12 cellular contexts compared by ENCODE assay signal in the genomic region with DNA sequence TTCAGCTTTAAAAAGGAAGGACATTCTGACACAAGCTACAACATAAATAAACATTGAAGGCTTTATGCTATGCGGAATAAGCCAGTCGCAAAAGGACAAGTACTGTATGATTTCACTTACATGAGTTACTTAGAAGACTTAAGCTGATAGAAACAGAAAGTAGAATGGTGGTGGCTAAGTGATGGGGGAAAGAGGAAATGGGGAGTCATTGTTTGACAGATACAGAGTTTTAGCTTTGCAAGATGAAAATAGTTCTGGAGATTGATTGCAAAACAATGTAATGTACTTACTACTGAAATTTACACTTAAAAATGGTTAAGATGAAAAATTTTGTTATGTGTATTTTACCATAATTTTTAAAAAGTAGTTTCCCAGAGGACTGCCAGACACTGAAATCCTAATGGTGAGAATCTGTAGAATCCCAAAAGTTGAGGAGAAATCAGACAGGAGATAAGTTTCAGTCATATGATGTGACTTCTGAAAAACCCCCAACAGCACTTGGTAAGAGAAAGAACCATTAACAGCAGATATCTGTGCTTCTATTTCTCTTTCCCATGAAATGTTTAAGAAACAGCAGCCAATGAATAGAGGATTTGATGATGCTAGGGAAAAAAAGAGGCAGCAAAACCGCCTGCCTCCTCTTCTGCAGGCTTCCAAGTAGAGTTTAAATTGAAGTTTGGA. TPM values are rescaled to one million over a fixed set of nuclear protein-coding genes. Genes with fewer than 3 reads are reported as not detected.
A peak's percentile ranks its signal among the peaks of the same experiment; 100 is the strongest.
DNase-seq lines count a peak whose midpoint lies in the region; ATAC-seq, FAIRE-seq and TF ChIP-seq lines count a peak whose summit lies in the region.
"Had no signal": no experiment of that assay in that cellular context is flagged by ENCODE, and none has a peak within 500 bp of the region (broad histone marks: within the 10 kb centered on the region; RNA-seq: fewer than 3 reads in every experiment).

No MANE protein-coding gene starts in this region.

- H3K27ac Mint-ChIP-seq in naive B cell (peak overlapping the region in 3 of 6 donors; percentile 1 to 50 (median 9)), H9 (no peak overlapping the region)

- H3K9me3 Mint-ChIP-seq in naive B cell: peaks cover 0 to 2% (median 0%) of the 10 kb centered on the region in 7 donors
- peaks cover 1 to 7% of the 10 kb centered on the region in 2 experiments; a peak in 1 of 5 replicates for H3K9me3 Mint-ChIP-seq in H9

- H4K5ac ChIP-seq in H9 (ENCODE audit: insufficient read length, low read depth, low read length): no peak overlapping the region

- H3K56ac ChIP-seq in H9 (ENCODE audit: insufficient read length, low read depth, low read length): no peak overlapping the region

- no peak overlapping the region for H2BK20ac ChIP-seq in H9 (ENCODE audit: low read depth, low read length, poor library complexity, severe bottlenecking)

- H3K27me3 ChIP-seq in prostate gland (replicated peaks; ENCODE audit: insufficient read depth): no peaks in the 10 kb centered on the region
- H3K27me3 ChIP-seq in H9 (ENCODE audit: insufficient read depth, low read length): no peaks in the 10 kb centered on the region

- peak overlapping the region in 6 of 8 donors; percentile 1 to 67 (median 20) for H3K4me3 Mint-ChIP-seq in naive B cell
- no peak overlapping the region for H3K4me3 Mint-ChIP-seq in H9

- no peak overlapping the region for H3K9ac ChIP-seq in H9 (ENCODE audit: extremely low read depth, insufficient read length, low read length)

- no peaks in the 10 kb centered on the region for H4K20me1 ChIP-seq in H9 (ENCODE audit: control insufficient read depth, insufficient read depth, insufficient read length)

- H4K8ac ChIP-seq in H9 (replicated peaks; ENCODE audit: insufficient read length, low read depth, low read length): no peak overlapping the region

- no peak overlapping the region for H2BK120ac ChIP-seq in H9 (ENCODE audit: low read depth, low read length, poor library complexity, severe bottlenecking)

- peak; percentile 94 for ATAC-seq in GM18873 (IDR thresholded peaks at IDR 0.05; ENCODE audit: low FRiP score, unreplicated experiment)
- ATAC-seq in GM21825 (IDR thresholded peaks at IDR 0.05; ENCODE audit: unreplicated experiment): peak; percentile 92
- ATAC-seq in naive B cell (ENCODE audit: low read depth in 2 of 2): peak; percentile 94 to 97

- intact Hi-C loops in prostate gland (cut with DNase I): no loop called here

- H3K36me3 Mint-ChIP-seq in naive B cell (no peaks in the 10 kb centered on the region), H9 (ENCODE audit: insufficient read depth in 1 of 3, low read depth in 3 of 3) (peaks cover 0 to 3% (median 0%) of the 10 kb centered on the region in 3 experiments; a peak in 4 of 7 replicates)

- H2BK15ac ChIP-seq in H9 (ENCODE audit: low read depth, low read length): no peak overlapping the region

- no peak for FAIRE-seq in D721Med (lab: Jason Lieb, UNC)

- TF ChIP-seq CTCF in prostate gland (IDR thresholded peaks at IDR 0.05): no peak
- no peak for TF ChIP-seq CTCF in H9 (conservative IDR thresholded peaks at IDR 0.05)
- no peak for TF ChIP-seq CTCF in D721Med (IDR thresholded peaks at IDR 0.05; ENCODE audit: insufficient read depth, missing control alignments)

- no peak overlapping the region for H3K4me3 ChIP-seq in Jurkat, Clone E6-1 (ENCODE audit: low read length)
- H3K4me3 ChIP-seq in prostate gland: no peak overlapping the region
- H3K4me3 ChIP-seq: SK-N-MC had no signal

- H3K18ac ChIP-seq in H9 (ENCODE audit: insufficient read length, low read depth, low read length): no peak overlapping the region

- H2BK5ac ChIP-seq in H9 (ENCODE audit: insufficient read length, low read length): no peak overlapping the region

- H3K27me3 Mint-ChIP-seq in naive B cell: peaks cover 0 to 5% (median 5%) of the 10 kb centered on the region in 3 donors
- H3K27me3 Mint-ChIP-seq in H9 (ENCODE audit: low read depth): peaks cover 7% of the 10 kb centered on the region

- 65% methylated on average over 3 of the region's 3 CpGs for WGBS in prostate gland
- WGBS in H9 (ENCODE audit: extremely low coverage, insufficient read length, low lambda C conversion rate): no CpG with 5 or more reads among the region's 3 CpGs

- H3K4me2 ChIP-seq in H9 (ENCODE audit: insufficient read depth, insufficient read length, low read length): no peak overlapping the region

- H3K9me3 ChIP-seq in prostate gland: no peaks in the 10 kb centered on the region
- H3K9me3 ChIP-seq in H9 (ENCODE audit: control insufficient read depth, low read depth, low read length): no peaks in the 10 kb centered on the region

- no peak overlapping the region for H3T11ph ChIP-seq in H9 (ENCODE audit: low read length)

- H3K4ac ChIP-seq in H9 (ENCODE audit: low read depth, low read length): no peak overlapping the region

- peaks cover 36 to 50% (median 40%) of the 10 kb centered on the region in 3 donors for H3K4me1 Mint-ChIP-seq in naive B cell
- no peaks in the 10 kb centered on the region for H3K4me1 Mint-ChIP-seq in H9

- no peak overlapping the region for H2AFZ ChIP-seq in H9 (ENCODE audit: low read length)

- peak; percentile 41 for DNase-seq in Jurkat, Clone E6-1 (ENCODE audit: low read depth, low spot score)
- peak; percentile 57 for DNase-seq in naive B cell
- no peak for DNase-seq in prostate gland (ENCODE audit: low spot score)
- DNase-seq in putamen (ENCODE audit: low spot score): no peak
- DNase-seq in H9: no peak
- no peak for DNase-seq in D721Med (ENCODE audit: insufficient read length, low spot score)
- DNase-seq: cerebellar nuclear complex, mammary epithelial cell had no signal

- H3K27ac ChIP-seq in prostate gland (no peak overlapping the region), H9 (ENCODE audit: insufficient read length, low read depth, low read length) (no peak overlapping the region)
- H3K27ac ChIP-seq: HL-60, SK-N-MC had no signal

- H3K4me1 ChIP-seq in prostate gland (replicated peaks) (no peaks in the 10 kb centered on the region), H9 (ENCODE audit: insufficient read depth, low read length) (no peaks in the 10 kb centered on the region)

- no peaks in the 10 kb centered on the region for H3K79me1 ChIP-seq in H9 (ENCODE audit: insufficient read depth, low read depth, low read length, poor library complexity, severe bottlenecking)

- H2BK12ac ChIP-seq in H9 (ENCODE audit: insufficient read length, low read depth, low read length): no peak overlapping the region

- no peak overlapping the region for H3K23ac ChIP-seq in H9 (ENCODE audit: insufficient read length, low read depth, low read length)

- H3K14ac ChIP-seq in H9 (ENCODE audit: insufficient read depth, low read length): no peak overlapping the region

- H2AK5ac ChIP-seq in H9 (ENCODE audit: insufficient read length, low read length): no peak overlapping the region

- H3K79me2 ChIP-seq in H9 (ENCODE audit: insufficient read depth, low read length): no peaks in the 10 kb centered on the region

- no peak for TF ChIP-seq POLR2A in prostate gland (IDR thresholded peaks at IDR 0.05)

- H3K23me2 ChIP-seq in H9 (ENCODE audit: insufficient read length, low read depth, low read length, poor library complexity, severe bottlenecking): no peaks in the 10 kb centered on the region

- no peak overlapping the region for H4K91ac ChIP-seq in H9 (ENCODE audit: insufficient read length, low read depth, low read length)

- no peaks in the 10 kb centered on the region for H3K36me3 ChIP-seq in prostate gland

RNA-seq across cellular contexts. Expression of a gene that starts 16.6 kb away (rescaled TPM):
- polyA plus RNA-seq in Jurkat, Clone E6-1 (2012; ENCODE audit: insufficient read depth, insufficient read length): not detected
- not detected for polyA plus RNA-seq in naive B cell (ENCODE audit: low read depth in 6 of 6)
- total RNA-seq in prostate gland (not detected), H9 (2021) (0.87 TPM in 1 of 2 replicates, not detected in the other)
- total RNA-seq: mammary epithelial cell had no signal
- polyA plus RNA-seq: mammary epithelial cell had no signal

RNA-seq across cellular contexts. Expression of a gene that starts 22.5 kb away (rescaled TPM):
- polyA plus RNA-seq in Jurkat, Clone E6-1 (2012; ENCODE audit: insufficient read depth, insufficient read length): not detected
- 1 to 10 TPM in 1 of 6 donors, under 1 TPM in 3, not detected in 2; 0.29 to 1.6 (median 0.38) TPM for polyA plus RNA-seq in naive B cell (ENCODE audit: low read depth in 6 of 6)
- total RNA-seq in prostate gland (under 1 TPM in 1 of 2 donors, not detected in 1; 0.18 TPM), H9 (2021) (not detected in 2 replicates)
- total RNA-seq: mammary epithelial cell had no signal
- polyA plus RNA-seq: mammary epithelial cell had no signal

RNA-seq across cellular contexts. Expression of a gene that starts 50.2 kb away (rescaled TPM):
- not detected for polyA plus RNA-seq in Jurkat, Clone E6-1 (2012; ENCODE audit: insufficient read depth, insufficient read length)
- polyA plus RNA-seq in naive B cell (ENCODE audit: low read depth in 6 of 6): 1 to 10 TPM in 3 of 6 donors, under 1 TPM in 3; 0.48 to 3.1 (median 1.3) TPM
- total RNA-seq in prostate gland (1 to 10 TPM in 1 of 2 donors, not detected in 1; 1.5 TPM), H9 (2021) (not detected in 2 replicates)
- total RNA-seq: mammary epithelial cell had no signal
- polyA plus RNA-seq: mammary epithelial cell had no signal

Comparison
In these comparisons a context has a peak if more than half of its experiments do, and no peak if none do; other contexts are left out.
1. DNase-seq: peak in Jurkat, Clone E6-1 (single experiment) and naive B cell (single experiment); none in prostate gland (single experiment), putamen (single experiment), H9 (single experiment) and D721Med (single experiment).
2. H3K4me3 Mint-ChIP-seq: peak in naive B cell (6 of 8); none in H9 (0 of 2).
3. Peak in every context shown above with its lines, with median percentiles within 50 percentile points of each other: ATAC-seq.